8 cellular contexts compared by ENCODE assay signal in genomic region chr12:153080-153746, GRCh38.
DNase-seq lines count a peak whose midpoint lies in the region; ATAC-seq and TF ChIP-seq lines count a peak whose summit lies in the region.

No MANE protein-coding gene starts in this region.

- H3K9me3 ChIP-seq in DND-41 (ENCODE audit: insufficient read depth, low read length, severe bottlenecking): no peaks in the 10 kb centered on the region

- H3K27ac ChIP-seq in DND-41 (ENCODE audit: low read length): no peak overlapping the region

- ATAC-seq in DND-41 (ENCODE audit: insufficient read depth, low read depth) (peak; percentile 90), HG03103 (IDR thresholded peaks at IDR 0.05; ENCODE audit: low read depth, unreplicated experiment) (peak; percentile 63), natural killer cell (peak; percentile 50 to 87 (median 73)), HG03565 (IDR thresholded peaks at IDR 0.05; ENCODE audit: unreplicated experiment) (no peak)

- H2AFZ ChIP-seq in DND-41 (ENCODE audit: low read depth, low read length): no peak overlapping the region

- peaks cover 40% of the 10 kb centered on the region for H3K27me3 ChIP-seq in DND-41 (ENCODE audit: insufficient read depth, low read length, poor library complexity)

- H4K20me1 ChIP-seq in DND-41 (ENCODE audit: insufficient read depth, low read length): 0 out of 2 replicates have a peak, but pooled peaks cover 9% of the 10 kb centered on the region

- TF ChIP-seq CTCF in DND-41 (IDR thresholded peaks at IDR 0.05; ENCODE audit: borderline replicate concordance, extremely low read depth, low read length, poor library complexity, severe bottlenecking) (peak; percentile 64), epithelial cell of esophagus (IDR thresholded peaks at IDR 0.05; ENCODE audit: insufficient read depth, low read depth, low read length, missing control alignments) (peak; percentile 47), natural killer cell (IDR thresholded peaks at IDR 0.05) (peak; percentile 26), type B pancreatic cell (conservative IDR thresholded peaks at IDR 0.05) (peak; percentile 80)

- peaks cover 5% of the 10 kb centered on the region for H3K27me3 Mint-ChIP-seq in activated CD4-positive, alpha-beta memory T cell treated with anti-CD3 and anti-CD28 coated beads for 36 hours
- H3K27me3 Mint-ChIP-seq in natural killer cell (ENCODE audit: low read depth in 2 of 2): no peaks in the 10 kb centered on the region
- peaks cover 42% of the 10 kb centered on the region for H3K27me3 Mint-ChIP-seq in type B pancreatic cell

- H3K79me2 ChIP-seq in DND-41 (ENCODE audit: insufficient read depth, low read length): no peaks in the 10 kb centered on the region

- DNase-seq in DND-41 (peak; percentile 57), NCI-H526 (lab: John Stamatoyannopoulos, UW) (peak; percentile 59 to 92), epithelial cell of esophagus (ENCODE audit: low read depth) (peak; percentile 21), natural killer cell (peak; percentile 25), type B pancreatic cell (ENCODE audit: extremely low spot score, unreplicated experiment) (no peak)
- peak; percentile 73 for DNase-seq in activated CD4-positive, alpha-beta memory T cell treated with anti-CD3 and anti-CD28 coated beads for 36 hours

- H3K4me3 ChIP-seq in DND-41 (ENCODE audit: low read depth in 1 of 2, low read length in 2 of 2): no peak overlapping the region
- no peak overlapping the region for H3K4me3 ChIP-seq in epithelial cell of esophagus (ENCODE audit: low read length)

- no peak overlapping the region for H3K27ac Mint-ChIP-seq in activated CD4-positive, alpha-beta memory T cell treated with anti-CD3 and anti-CD28 coated beads for 36 hours
- no peak overlapping the region for H3K27ac Mint-ChIP-seq in natural killer cell
- no peak overlapping the region for H3K27ac Mint-ChIP-seq in type B pancreatic cell

- no peaks in the 10 kb centered on the region for H3K9me3 Mint-ChIP-seq in activated CD4-positive, alpha-beta memory T cell treated with anti-CD3 and anti-CD28 coated beads for 36 hours
- H3K9me3 Mint-ChIP-seq in natural killer cell (no peaks in the 10 kb centered on the region), type B pancreatic cell (no peaks in the 10 kb centered on the region)

- no peak overlapping the region for H3K9ac ChIP-seq in DND-41 (ENCODE audit: low read depth, low read length)

- no peaks in the 10 kb centered on the region for H3K4me1 Mint-ChIP-seq in activated CD4-positive, alpha-beta memory T cell treated with anti-CD3 and anti-CD28 coated beads for 36 hours (ENCODE audit: low read depth)
- peaks cover 5 to 12% of the 10 kb centered on the region in 2 donors for H3K4me1 Mint-ChIP-seq in natural killer cell
- no peaks in the 10 kb centered on the region for H3K4me1 Mint-ChIP-seq in type B pancreatic cell (ENCODE audit: unreplicated experiment)

- no peaks in the 10 kb centered on the region for H3K36me3 ChIP-seq in DND-41 (ENCODE audit: insufficient read depth, low read length)

- CTCF ChIA-PET in activated CD4-positive, alpha-beta memory T cell treated with anti-CD3 and anti-CD28 coated beads for 36 hours (lab: Charles Lee): interaction anchor here (0.6 to 1.4 kb wide), 6 partner anchors 8 to 91 kb away, joined by 3 to 4 read pairs (median 3); no protein-coding TSS in a partner anchor

- no peak overlapping the region for H3K4me3 Mint-ChIP-seq in activated CD4-positive, alpha-beta memory T cell treated with anti-CD3 and anti-CD28 coated beads for 36 hours
- no peak overlapping the region for H3K4me3 Mint-ChIP-seq in natural killer cell
- H3K4me3 Mint-ChIP-seq in type B pancreatic cell: no peak overlapping the region

- no peaks in the 10 kb centered on the region for H3K4me1 ChIP-seq in DND-41 (ENCODE audit: insufficient read depth, low read length)

- H3K4me2 ChIP-seq in DND-41 (ENCODE audit: insufficient read depth, low read length): no peak overlapping the region

- POLR2A ChIA-PET in activated CD4-positive, alpha-beta memory T cell treated with anti-CD3 and anti-CD28 coated beads for 36 hours (lab: Charles Lee): no interaction called here

- H3K36me3 Mint-ChIP-seq in activated CD4-positive, alpha-beta memory T cell treated with anti-CD3 and anti-CD28 coated beads for 36 hours: no peaks in the 10 kb centered on the region
- H3K36me3 Mint-ChIP-seq in natural killer cell (no peaks in the 10 kb centered on the region), type B pancreatic cell (no peaks in the 10 kb centered on the region)

- intact Hi-C loops in activated CD4-positive, alpha-beta memory T cell treated with anti-CD3 and anti-CD28 coated beads for 36 hours (cut with micrococcal nuclease): no loop called here
- intact Hi-C loops in natural killer cell (cut with micrococcal nuclease): no loop called here

Comparison
In these comparisons a context has a peak if more than half of its experiments do, and no peak if none do; other contexts are left out.
1. CTCF ChIP-seq: peak in every context shown above with its lines; median percentile 80 in type B pancreatic cell; 64 in DND-41; 47 in epithelial cell of esophagus; 26 in natural killer cell.